In the genomic region with DNA sequence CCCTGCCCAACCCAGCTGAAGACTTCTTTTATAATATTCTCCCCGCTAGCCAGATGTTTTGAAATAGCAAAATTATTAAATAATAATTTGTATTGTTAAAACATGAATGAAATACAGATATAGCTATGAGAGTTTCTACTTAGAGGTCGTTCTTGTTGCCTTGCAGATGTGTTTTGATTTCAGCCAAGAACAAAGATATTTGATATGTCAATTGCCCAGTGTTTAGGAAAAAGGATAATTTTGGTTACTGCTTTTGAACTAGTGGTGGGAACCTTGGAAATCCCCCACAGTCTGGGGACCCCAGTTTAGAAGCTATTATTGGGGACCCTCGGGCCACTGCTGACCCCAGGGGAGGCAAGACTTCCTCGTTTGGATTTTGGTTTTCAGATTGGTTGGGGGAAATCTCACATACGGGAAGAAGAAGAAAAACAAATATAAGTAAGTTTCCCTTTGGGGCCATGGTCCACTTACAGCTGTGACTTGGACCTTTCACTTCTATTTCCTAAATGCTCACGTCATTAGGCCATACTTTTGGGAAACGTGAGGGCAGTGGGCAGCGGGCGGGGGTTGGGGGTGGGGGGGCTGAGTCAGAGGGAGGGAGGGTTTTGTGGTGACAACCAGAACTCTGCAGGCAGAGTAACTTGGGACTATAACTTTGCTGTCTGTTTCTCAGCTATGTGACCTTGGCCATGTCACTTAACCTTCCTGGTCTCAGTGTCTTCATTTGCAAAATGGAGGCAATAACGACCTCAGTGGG, we compare ENCODE assay signal across 16 cellular contexts. TPM values are rescaled to one million over a fixed set of nuclear protein-coding genes. Genes with fewer than 3 reads are reported as not detected.
DNase-seq lines count a peak whose midpoint lies in the region; ATAC-seq and TF ChIP-seq lines count a peak whose summit lies in the region.
"Had no signal": no experiment of that assay in that cellular context is flagged by ENCODE, and none has a peak within 500 bp of the region (broad histone marks: within the 10 kb centered on the region; RNA-seq: fewer than 3 reads in every experiment).

No MANE protein-coding gene starts in this region.

- CTCF ChIA-PET in WTC11 (lab: Charles Lee), result interaction anchor here (0.9 to 1.7 kb wide), 3 partner anchors 61 to 159 kb away, joined by 3 to 17 read pairs (median 3); no protein-coding TSS in a partner anchor
- CTCF ChIA-PET in CD4-positive, alpha-beta memory T cell (lab: Charles Lee; ENCODE audit: partially characterized antibody), result no interaction called here

- in situ Hi-C loops in gastrocnemius medialis (cut with MboI; ENCODE audit: low sequenced_read_pairs in 4 of 4), result no loop called here

- no peaks in the 10 kb centered on the region for H3K9me3 ChIP-seq in gastrocnemius medialis
- no peaks in the 10 kb centered on the region for H3K9me3 ChIP-seq in CD4-positive, alpha-beta memory T cell (ENCODE audit: control insufficient read depth in 1 of 2, low read length in 2 of 2)
- H3K9me3 ChIP-seq: body of pancreas had no signal

- peak overlapping the region; percentile 32 to 59 (median 34) for H3K27ac ChIP-seq in gastrocnemius medialis
- no peak overlapping the region for H3K27ac ChIP-seq in CD4-positive, alpha-beta memory T cell (ENCODE audit: low read depth, low read length)

- H3K36me3 Mint-ChIP-seq in WTC11, result peaks cover 34% of the 10 kb centered on the region
- H3K36me3 Mint-ChIP-seq in CD4-positive, alpha-beta memory T cell, result no peaks in the 10 kb centered on the region

- H3K27me3 ChIP-seq in gastrocnemius medialis, result no peaks in the 10 kb centered on the region
- no peaks in the 10 kb centered on the region for H3K27me3 ChIP-seq in CD4-positive, alpha-beta memory T cell (ENCODE audit: insufficient read depth, low read length)
- H3K27me3 ChIP-seq: body of pancreas had no signal

- intact Hi-C loops in gastrocnemius medialis (cut with DNase I; ENCODE audit: low total_unique reads), result no loop called here
- intact Hi-C loops in CD4-positive, alpha-beta memory T cell (cut with micrococcal nuclease), result no loop called here

- no peak overlapping the region for H3K4me3 ChIP-seq in gastrocnemius medialis
- H3K4me3 ChIP-seq in CD4-positive, alpha-beta memory T cell (ENCODE audit: low read length in 2 of 2), result no peak overlapping the region
- H3K4me3 ChIP-seq: body of pancreas had no signal

- H3K4me1 ChIP-seq in gastrocnemius medialis, result peaks cover 14 to 20% of the 10 kb centered on the region in 2 donors
- H3K4me1 ChIP-seq in CD4-positive, alpha-beta memory T cell (ENCODE audit: insufficient read depth, low read length), result no peaks in the 10 kb centered on the region
- H3K4me1 ChIP-seq: body of pancreas had no signal

- POLR2A ChIA-PET in WTC11 (lab: Charles Lee), result no interaction called here
- POLR2A ChIA-PET in CD4-positive, alpha-beta memory T cell (lab: Charles Lee; ENCODE audit: partially characterized antibody), result interaction anchor here (0.6 kb wide), 1 partner anchor 9 kb away, joined by 3 read pairs; no protein-coding TSS in a partner anchor

- H3K4me1 Mint-ChIP-seq in WTC11, result peaks cover 53% of the 10 kb centered on the region
- no peaks in the 10 kb centered on the region for H3K4me1 Mint-ChIP-seq in CD4-positive, alpha-beta memory T cell

- no peaks in the 10 kb centered on the region for H3K27me3 Mint-ChIP-seq in WTC11 (ENCODE audit: low read depth)
- H3K27me3 Mint-ChIP-seq in CD4-positive, alpha-beta memory T cell, result no peaks in the 10 kb centered on the region
- H3K27me3 Mint-ChIP-seq: stimulated activated naive CD8-positive, alpha-beta T cell treated with anti-CD3 and anti-CD28 coated beads, Interleukin-15, Interleukin-2, amounts not matched to agents 100 ng/mL and 50 ng/mL, for 24 hours had no signal

- TF ChIP-seq CTCF in WTC11 (IDR thresholded peaks at IDR 0.05) (no peak), gastrocnemius medialis (IDR thresholded peaks at IDR 0.05 in 4 of 5, conservative IDR thresholded peaks at IDR 0.05 in 1 of 5) (no peak)

- peaks cover 24% of the 10 kb centered on the region for H3K9me3 Mint-ChIP-seq in WTC11
- peaks cover 0 to 6% (median 0%) of the 10 kb centered on the region in 8 donors for H3K9me3 Mint-ChIP-seq in CD4-positive, alpha-beta memory T cell
- H3K9me3 Mint-ChIP-seq: stimulated activated naive CD8-positive, alpha-beta T cell treated with anti-CD3 and anti-CD28 coated beads, Interleukin-15, Interleukin-2, amounts not matched to agents 100 ng/mL and 50 ng/mL, for 24 hours had no signal

- no peak for DNase-seq in WTC11 (ENCODE audit: low spot score)
- DNase-seq in fibroblast of gingiva (ENCODE audit: low read depth), result peak; percentile 83
- DNase-seq in gastrocnemius medialis, result no peak
- DNase-seq in putamen (ENCODE audit: low spot score), result no peak
- no peak for DNase-seq in CD4-positive, alpha-beta memory T cell
- DNase-seq in DMS114 treated with DMSO at 0.1 percent for 48 hours (lab: John Stamatoyannopoulos, UW; ENCODE audit: unreplicated experiment), result no peak
- DNase-seq: activated CD4-positive, CD25-positive, alpha-beta regulatory T cell treated with anti-CD3 and anti-CD28 coated beads, Interleukin-2, amount 50 U/mL, for 72 hours; body of pancreas; DMS79 treated with DMSO at 0.1 percent for 48 hours; kidney; NCI-H2081; stimulated activated CD4-positive, alpha-beta T cell treated with anti-CD3 and anti-CD28 coated beads, Interleukin-12 subunit alpha, Interleukin-12 subunit beta, amount 100 ng/mL, for 4 hours; T-helper 1 cell had no signal

- TF ChIP-seq POLR2A in gastrocnemius medialis (IDR thresholded peaks at IDR 0.05), result no peak

- peak overlapping the region; percentile 61; the same call in 1 of the 2 replicates for H3K27ac Mint-ChIP-seq in WTC11
- no peak overlapping the region for H3K27ac Mint-ChIP-seq in CD4-positive, alpha-beta memory T cell
- H3K27ac Mint-ChIP-seq: stimulated activated naive CD8-positive, alpha-beta T cell treated with anti-CD3 and anti-CD28 coated beads, Interleukin-15, Interleukin-2, amounts not matched to agents 100 ng/mL and 50 ng/mL, for 24 hours had no signal

- H3K36me3 ChIP-seq in gastrocnemius medialis, result no peaks in the 10 kb centered on the region
- no peaks in the 10 kb centered on the region for H3K36me3 ChIP-seq in CD4-positive, alpha-beta memory T cell (ENCODE audit: insufficient read depth, low read length)

- H3K4me3 Mint-ChIP-seq in WTC11, result 0 out of 2 replicates have a peak overlapping the region, but pooled peaks have one; percentile 8
- no peak overlapping the region for H3K4me3 Mint-ChIP-seq in CD4-positive, alpha-beta memory T cell
- H3K4me3 Mint-ChIP-seq: stimulated activated naive CD8-positive, alpha-beta T cell treated with anti-CD3 and anti-CD28 coated beads, Interleukin-15, Interleukin-2, amounts not matched to agents 100 ng/mL and 50 ng/mL, for 24 hours had no signal

- ATAC-seq in GM18868 (IDR thresholded peaks at IDR 0.05; ENCODE audit: unreplicated experiment) (peak; percentile 60), WTC11 (no peak), gastrocnemius medialis (no peak), GM18520 (IDR thresholded peaks at IDR 0.05; ENCODE audit: unreplicated experiment) (no peak)
- ATAC-seq: body of pancreas had no signal

TF ChIP-seq in WTC11, 78 proteins besides CTCF, POLR2A, EP300 and RAD21 (continues in another document):
- TF ChIP-seq NR1H2 (CRISPR knock-in tag; IDR thresholded peaks at IDR 0.05) (no peak), E2F5 (CRISPR knock-in tag; IDR thresholded peaks at IDR 0.05) (no peak), FOXP4 (CRISPR knock-in tag; IDR thresholded peaks at IDR 0.05) (no peak), RORB (CRISPR knock-in tag; IDR thresholded peaks at IDR 0.05) (no peak), ETV6 (CRISPR knock-in tag; IDR thresholded peaks at IDR 0.05) (no peak), MLX (CRISPR knock-in tag; IDR thresholded peaks at IDR 0.05) (no peak), SMAD3 (CRISPR knock-in tag; IDR thresholded peaks at IDR 0.05; ENCODE audit: borderline replicate concordance) (no peak)
- TF ChIP-seq, protein P1, sequence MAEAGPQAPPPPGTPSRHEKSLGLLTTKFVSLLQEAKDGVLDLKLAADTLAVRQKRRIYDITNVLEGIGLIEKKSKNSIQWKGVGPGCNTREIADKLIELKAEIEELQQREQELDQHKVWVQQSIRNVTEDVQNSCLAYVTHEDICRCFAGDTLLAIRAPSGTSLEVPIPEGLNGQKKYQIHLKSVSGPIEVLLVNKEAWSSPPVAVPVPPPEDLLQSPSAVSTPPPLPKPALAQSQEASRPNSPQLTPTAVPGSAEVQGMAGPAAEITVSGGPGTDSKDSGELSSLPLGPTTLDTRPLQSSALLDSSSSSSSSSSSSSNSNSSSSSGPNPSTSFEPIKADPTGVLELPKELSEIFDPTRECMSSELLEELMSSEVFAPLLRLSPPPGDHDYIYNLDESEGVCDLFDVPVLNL (CRISPR knock-in tag; IDR thresholded peaks at IDR 0.05; ENCODE audit: borderline replicate concordance, low read depth), result no peak

RNA-seq across cellular contexts. Expression of gene LDLRAD3, which starts 37.0 kb away (rescaled TPM):
- total RNA-seq in WTC11 (2021) (12.6 to 14.5 TPM (median 14.5 TPM) in 3 replicates), gastrocnemius medialis (10 to 100 TPM in 3 of 4 donors, 1 to 10 TPM in 1; 6.1 to 12.8 (median 11.8) TPM)
- total RNA-seq in CD4-positive, alpha-beta memory T cell, result not detected
- not detected for polyA plus RNA-seq in CD4-positive, alpha-beta memory T cell

Comparison
In these comparisons a context has a peak if more than half of its experiments do, and no peak if none do; other contexts are left out.
1. RNA of gene LDLRAD3, which starts 37.0 kb away (total RNA-seq): 12.6 to 14.5 TPM in WTC11 and 6.1 to 12.8 TPM in gastrocnemius medialis; not detected in CD4-positive, alpha-beta memory T cell; every median in the first group is over 4 times any median in the second.